Comparison of ENCODE assay signal across 23 cellular contexts in genomic region chr10:19256331-19256730, GRCh38.
DNase-seq lines count a peak whose midpoint lies in the region; ATAC-seq and TF ChIP-seq lines count a peak whose summit lies in the region.
"Had no signal": no experiment of that assay in that cellular context is flagged by ENCODE, and none has a peak within 500 bp of the region (broad histone marks: within the 10 kb centered on the region; RNA-seq: fewer than 3 reads in every experiment).

No MANE protein-coding gene starts in this region.

- 79 to 84% methylated on average over 1 of the region's 1 CpG for WGBS in heart right ventricle, 2 donors

- H3K27me3 ChIP-seq in heart right ventricle, result no peaks in the 10 kb centered on the region
- H3K27me3 ChIP-seq: BE2C, BLaER1 had no signal

- H3K9me3 ChIP-seq in heart right ventricle, result peaks cover 0 to 5% (median 0%) of the 10 kb centered on the region in 11 donors
- H3K9me3 ChIP-seq: A549, BE2C had no signal

- TF ChIP-seq CTCF in choroid plexus epithelial cell (conservative IDR thresholded peaks at IDR 0.05; ENCODE audit: low read depth, low read length), result no peak
- TF ChIP-seq CTCF in heart right ventricle (IDR thresholded peaks at IDR 0.05), result no peak

- H3K4me3 ChIP-seq in choroid plexus epithelial cell (ENCODE audit: low read depth, low read length), result no peak overlapping the region
- no peak overlapping the region for H3K4me3 ChIP-seq in heart right ventricle
- H3K4me3 ChIP-seq: A549, BLaER1 had no signal

- intact Hi-C loops in heart right ventricle (cut with DNase I), result no loop called here

- H3K4me1 ChIP-seq in heart right ventricle, result no peaks in the 10 kb centered on the region
- H3K4me1 ChIP-seq: A549, BE2C had no signal

- DNase-seq in NCI-H1417 (lab: John Stamatoyannopoulos, UW), result peak in 2 of 3 experiments; percentile 0 to 67
- no peak for DNase-seq in NCI-H1417 treated with DMSO at 0.1 percent for 48 hours (lab: John Stamatoyannopoulos, UW)
- DNase-seq in NCI-H748 (lab: John Stamatoyannopoulos, UW; ENCODE audit: unreplicated experiment), result peak; percentile 42
- DNase-seq in NCI-H748 treated with DMSO at 0.1 percent for 48 hours (lab: John Stamatoyannopoulos, UW), result no peak
- peak; percentile 2 for DNase-seq in choroid plexus epithelial cell (ENCODE audit: low read depth)
- no peak for DNase-seq in heart right ventricle
- no peak for DNase-seq in H4 (ENCODE audit: low spot score)
- DNase-seq: ACHN; BE2C; C1 segment of cervical spinal cord; CD4-positive, alpha-beta memory T cell; CD4-positive, CD25-positive, alpha-beta regulatory T cell; CD8-positive, alpha-beta memory T cell; COR-L47; DMS 273 treated with DMSO at 0.1 percent for 48 hours; DMS153; DMS53; DMS79; DND-41; GF-D8 had no signal

- ATAC-seq in heart right ventricle, result no peak
- ATAC-seq: A549 had no signal

- no peaks in the 10 kb centered on the region for H3K36me3 ChIP-seq in heart right ventricle
- H3K36me3 ChIP-seq: BE2C, BLaER1 had no signal

- no peak overlapping the region for H3K27ac ChIP-seq in heart right ventricle
- H3K27ac ChIP-seq: 22Rv1, A549, BLaER1 had no signal

Comparison
In these comparisons a context has a peak if more than half of its experiments do, and no peak if none do; other contexts are left out.
1. DNase-seq: peak in NCI-H1417 (2 of 3), NCI-H748 (single experiment) and choroid plexus epithelial cell (single experiment); none in NCI-H1417 treated with DMSO at 0.1 percent for 48 hours (single experiment), NCI-H748 treated with DMSO at 0.1 percent for 48 hours (single experiment), heart right ventricle (0 of 2) and H4 (single experiment).